8 cellular contexts compared by ENCODE assay signal in genomic region chr16:13919330-13919682, GRCh38. TPM values are rescaled to one million over a fixed set of nuclear protein-coding genes. Genes with fewer than 3 reads are reported as not detected.
DNase-seq lines count a peak whose midpoint lies in the region; ATAC-seq and TF ChIP-seq lines count a peak whose summit lies in the region.

No MANE protein-coding gene starts in this region.

- POLR2A ChIA-PET in activated naive CD8-positive, alpha-beta T cell treated with anti-CD3 and anti-CD28 coated beads, Interleukin-2, amount 10 ng/mL, durations not matched to agents 7 days and 5 days (lab: Charles Lee) = interaction anchor here (0.6 to 1.5 kb wide), 6 partner anchors 13 to 715 kb away, joined by 3 to 11 read pairs (median 3); no protein-coding TSS in a partner anchor

- H3K36me3 ChIP-seq in sigmoid colon = peaks cover 0 to 11% (median 3%) of the 10 kb centered on the region in 4 donors

- no peak for TF ChIP-seq EP300 in sigmoid colon (IDR thresholded peaks at IDR 0.05)

- H3K36me3 Mint-ChIP-seq in activated naive CD4-positive, alpha-beta T cell treated with anti-CD3 and anti-CD28 coated beads, Interleukin-2, amount 10 ng/mL, durations not matched to agents 7 days and 5 days = peaks cover 5% of the 10 kb centered on the region
- H3K36me3 Mint-ChIP-seq in activated naive CD8-positive, alpha-beta T cell treated with anti-CD3 and anti-CD28 coated beads, Interleukin-2, amount 10 ng/mL, durations not matched to agents 7 days and 5 days = peaks cover 5% of the 10 kb centered on the region

- peak overlapping the region; percentile 89 for H3K27ac Mint-ChIP-seq in activated naive CD4-positive, alpha-beta T cell treated with anti-CD3 and anti-CD28 coated beads, Interleukin-2, amount 10 ng/mL, durations not matched to agents 7 days and 5 days
- peak overlapping the region; percentile 92 for H3K27ac Mint-ChIP-seq in activated naive CD8-positive, alpha-beta T cell treated with anti-CD3 and anti-CD28 coated beads, Interleukin-2, amount 10 ng/mL, durations not matched to agents 7 days and 5 days

- H3K27ac ChIP-seq in sigmoid colon = peak overlapping the region; percentile 61 to 83 (median 63)

- peak overlapping the region in 3 of 4 donors; percentile 25 to 87 (median 30) for H3K4me3 ChIP-seq in sigmoid colon

- peaks cover 24% of the 10 kb centered on the region for H3K4me1 Mint-ChIP-seq in activated naive CD4-positive, alpha-beta T cell treated with anti-CD3 and anti-CD28 coated beads, Interleukin-2, amount 10 ng/mL, durations not matched to agents 7 days and 5 days
- H3K4me1 Mint-ChIP-seq in activated naive CD8-positive, alpha-beta T cell treated with anti-CD3 and anti-CD28 coated beads, Interleukin-2, amount 10 ng/mL, durations not matched to agents 7 days and 5 days = peaks cover 17% of the 10 kb centered on the region

- ATAC-seq in activated naive CD8-positive, alpha-beta T cell treated with anti-CD3 and anti-CD28 coated beads, Interleukin-2, amount 10 ng/mL, durations not matched to agents 7 days and 5 days (ENCODE audit: low read depth) = no peak
- ATAC-seq in left ventricle myocardium superior = peak; percentile 47
- ATAC-seq in GM18909 (IDR thresholded peaks at IDR 0.05; ENCODE audit: poor library complexity, unreplicated experiment) = no peak
- ATAC-seq in HG03095 (IDR thresholded peaks at IDR 0.05; ENCODE audit: unreplicated experiment) = no peak

- intact Hi-C loops in left ventricle myocardium superior (cut with micrococcal nuclease) = no loop called here
- intact Hi-C loops in sigmoid colon (cut with DNase I) = loop anchor here (1.0 to 2.0 kb wide), 2 partner anchors 53 to 366 kb away; no protein-coding TSS in a partner anchor

- CTCF ChIA-PET in activated naive CD4-positive, alpha-beta T cell treated with anti-CD3 and anti-CD28 coated beads, Interleukin-2, amount 10 ng/mL, durations not matched to agents 7 days and 5 days (lab: Charles Lee) = interaction anchor here (0.6 to 3.5 kb wide), 26 partner anchors 11 to 1838 kb away, joined by 3 to 21 read pairs (median 3); no protein-coding TSS in a partner anchor

- WGBS in sigmoid colon, 2 donors = 0 to 1% methylated on average over 3 of the region's 3 CpGs

- peaks cover 12% of the 10 kb centered on the region for H3K27me3 Mint-ChIP-seq in activated naive CD4-positive, alpha-beta T cell treated with anti-CD3 and anti-CD28 coated beads, Interleukin-2, amount 10 ng/mL, durations not matched to agents 7 days and 5 days
- peaks cover 10% of the 10 kb centered on the region for H3K27me3 Mint-ChIP-seq in activated naive CD8-positive, alpha-beta T cell treated with anti-CD3 and anti-CD28 coated beads, Interleukin-2, amount 10 ng/mL, durations not matched to agents 7 days and 5 days

- peaks cover 0 to 30% (median 18%) of the 10 kb centered on the region in 4 donors for H3K4me1 ChIP-seq in sigmoid colon

- H3K27me3 ChIP-seq in sigmoid colon = no peaks in the 10 kb centered on the region

- no peaks in the 10 kb centered on the region for H3K9me3 Mint-ChIP-seq in activated naive CD4-positive, alpha-beta T cell treated with anti-CD3 and anti-CD28 coated beads, Interleukin-2, amount 10 ng/mL, durations not matched to agents 7 days and 5 days
- H3K9me3 Mint-ChIP-seq in activated naive CD8-positive, alpha-beta T cell treated with anti-CD3 and anti-CD28 coated beads, Interleukin-2, amount 10 ng/mL, durations not matched to agents 7 days and 5 days = no peaks in the 10 kb centered on the region

- no peak for DNase-seq in activated naive CD4-positive, alpha-beta T cell treated with anti-CD3 and anti-CD28 coated beads, Interleukin-2, amount 10 ng/mL, durations not matched to agents 7 days and 5 days
- no peak for DNase-seq in activated naive CD4-positive, alpha-beta T cell treated with Interleukin-2 at 50 U/mL for 16 hours
- DNase-seq in NCI-H446 (lab: John Stamatoyannopoulos, UW) (peak; percentile 42 to 70), left ventricle myocardium superior (no peak), sigmoid colon (no peak)
- DNase-seq in activated naive CD8-positive, alpha-beta T cell treated with anti-CD3 and anti-CD28 coated beads, Interleukin-2, amount 10 ng/mL, durations not matched to agents 7 days and 5 days = no peak

- no peak for TF ChIP-seq CTCF in sigmoid colon (IDR thresholded peaks at IDR 0.05)

- no peaks in the 10 kb centered on the region for H3K9me3 ChIP-seq in sigmoid colon

- peak overlapping the region; percentile 91 for H3K4me3 Mint-ChIP-seq in activated naive CD4-positive, alpha-beta T cell treated with anti-CD3 and anti-CD28 coated beads, Interleukin-2, amount 10 ng/mL, durations not matched to agents 7 days and 5 days
- H3K4me3 Mint-ChIP-seq in activated naive CD8-positive, alpha-beta T cell treated with anti-CD3 and anti-CD28 coated beads, Interleukin-2, amount 10 ng/mL, durations not matched to agents 7 days and 5 days = peak overlapping the region; percentile 88

- no peak for TF ChIP-seq POLR2A in sigmoid colon (IDR thresholded peaks at IDR 0.05)

RNA-seq across cellular contexts. Expression of gene ERCC4, which starts 0.6 kb away (rescaled TPM):
- 10 to 100 TPM; 12.6 to 14.8 TPM for total RNA-seq in activated naive CD8-positive, alpha-beta T cell treated with anti-CD3 and anti-CD28 coated beads, Interleukin-2, amount 10 ng/mL, durations not matched to agents 7 days and 5 days
- 7.3 TPM for total RNA-seq in left ventricle myocardium superior
- 10 to 100 TPM in 3 of 4 donors, 1 to 10 TPM in 1; 7.7 to 11.4 (median 10.6) TPM for total RNA-seq in sigmoid colon
- polyA plus RNA-seq in sigmoid colon = 1 to 10 TPM in 2 of 3 donors, under 1 TPM in 1; 0.60 to 1.9 (median 1.4) TPM

Comparison
In these comparisons a context has a peak if more than half of its experiments do, and no peak if none do; other contexts are left out.
1. DNase-seq: peak in NCI-H446 (2 of 2); none in activated naive CD4-positive, alpha-beta T cell treated with anti-CD3 and anti-CD28 coated beads, Interleukin-2, amount 10 ng/mL, durations not matched to agents 7 days and 5 days (single experiment), activated naive CD4-positive, alpha-beta T cell treated with Interleukin-2 at 50 U/mL for 16 hours (single experiment), activated naive CD8-positive, alpha-beta T cell treated with anti-CD3 and anti-CD28 coated beads, Interleukin-2, amount 10 ng/mL, durations not matched to agents 7 days and 5 days (single experiment), left ventricle myocardium superior (single experiment) and sigmoid colon (single experiment).